In genomic region chr12:57861967-57862366, GRCh38 we compare ENCODE assay signal across 1 cellular context.
TF ChIP-seq lines count a peak whose summit lies in the region.

No MANE protein-coding gene starts in this region.

TF ChIP-seq in GM23338, 12 proteins besides CTCF, POLR2A, EP300 and RAD21 (continued from another document):
- TF ChIP-seq, protein P1, sequence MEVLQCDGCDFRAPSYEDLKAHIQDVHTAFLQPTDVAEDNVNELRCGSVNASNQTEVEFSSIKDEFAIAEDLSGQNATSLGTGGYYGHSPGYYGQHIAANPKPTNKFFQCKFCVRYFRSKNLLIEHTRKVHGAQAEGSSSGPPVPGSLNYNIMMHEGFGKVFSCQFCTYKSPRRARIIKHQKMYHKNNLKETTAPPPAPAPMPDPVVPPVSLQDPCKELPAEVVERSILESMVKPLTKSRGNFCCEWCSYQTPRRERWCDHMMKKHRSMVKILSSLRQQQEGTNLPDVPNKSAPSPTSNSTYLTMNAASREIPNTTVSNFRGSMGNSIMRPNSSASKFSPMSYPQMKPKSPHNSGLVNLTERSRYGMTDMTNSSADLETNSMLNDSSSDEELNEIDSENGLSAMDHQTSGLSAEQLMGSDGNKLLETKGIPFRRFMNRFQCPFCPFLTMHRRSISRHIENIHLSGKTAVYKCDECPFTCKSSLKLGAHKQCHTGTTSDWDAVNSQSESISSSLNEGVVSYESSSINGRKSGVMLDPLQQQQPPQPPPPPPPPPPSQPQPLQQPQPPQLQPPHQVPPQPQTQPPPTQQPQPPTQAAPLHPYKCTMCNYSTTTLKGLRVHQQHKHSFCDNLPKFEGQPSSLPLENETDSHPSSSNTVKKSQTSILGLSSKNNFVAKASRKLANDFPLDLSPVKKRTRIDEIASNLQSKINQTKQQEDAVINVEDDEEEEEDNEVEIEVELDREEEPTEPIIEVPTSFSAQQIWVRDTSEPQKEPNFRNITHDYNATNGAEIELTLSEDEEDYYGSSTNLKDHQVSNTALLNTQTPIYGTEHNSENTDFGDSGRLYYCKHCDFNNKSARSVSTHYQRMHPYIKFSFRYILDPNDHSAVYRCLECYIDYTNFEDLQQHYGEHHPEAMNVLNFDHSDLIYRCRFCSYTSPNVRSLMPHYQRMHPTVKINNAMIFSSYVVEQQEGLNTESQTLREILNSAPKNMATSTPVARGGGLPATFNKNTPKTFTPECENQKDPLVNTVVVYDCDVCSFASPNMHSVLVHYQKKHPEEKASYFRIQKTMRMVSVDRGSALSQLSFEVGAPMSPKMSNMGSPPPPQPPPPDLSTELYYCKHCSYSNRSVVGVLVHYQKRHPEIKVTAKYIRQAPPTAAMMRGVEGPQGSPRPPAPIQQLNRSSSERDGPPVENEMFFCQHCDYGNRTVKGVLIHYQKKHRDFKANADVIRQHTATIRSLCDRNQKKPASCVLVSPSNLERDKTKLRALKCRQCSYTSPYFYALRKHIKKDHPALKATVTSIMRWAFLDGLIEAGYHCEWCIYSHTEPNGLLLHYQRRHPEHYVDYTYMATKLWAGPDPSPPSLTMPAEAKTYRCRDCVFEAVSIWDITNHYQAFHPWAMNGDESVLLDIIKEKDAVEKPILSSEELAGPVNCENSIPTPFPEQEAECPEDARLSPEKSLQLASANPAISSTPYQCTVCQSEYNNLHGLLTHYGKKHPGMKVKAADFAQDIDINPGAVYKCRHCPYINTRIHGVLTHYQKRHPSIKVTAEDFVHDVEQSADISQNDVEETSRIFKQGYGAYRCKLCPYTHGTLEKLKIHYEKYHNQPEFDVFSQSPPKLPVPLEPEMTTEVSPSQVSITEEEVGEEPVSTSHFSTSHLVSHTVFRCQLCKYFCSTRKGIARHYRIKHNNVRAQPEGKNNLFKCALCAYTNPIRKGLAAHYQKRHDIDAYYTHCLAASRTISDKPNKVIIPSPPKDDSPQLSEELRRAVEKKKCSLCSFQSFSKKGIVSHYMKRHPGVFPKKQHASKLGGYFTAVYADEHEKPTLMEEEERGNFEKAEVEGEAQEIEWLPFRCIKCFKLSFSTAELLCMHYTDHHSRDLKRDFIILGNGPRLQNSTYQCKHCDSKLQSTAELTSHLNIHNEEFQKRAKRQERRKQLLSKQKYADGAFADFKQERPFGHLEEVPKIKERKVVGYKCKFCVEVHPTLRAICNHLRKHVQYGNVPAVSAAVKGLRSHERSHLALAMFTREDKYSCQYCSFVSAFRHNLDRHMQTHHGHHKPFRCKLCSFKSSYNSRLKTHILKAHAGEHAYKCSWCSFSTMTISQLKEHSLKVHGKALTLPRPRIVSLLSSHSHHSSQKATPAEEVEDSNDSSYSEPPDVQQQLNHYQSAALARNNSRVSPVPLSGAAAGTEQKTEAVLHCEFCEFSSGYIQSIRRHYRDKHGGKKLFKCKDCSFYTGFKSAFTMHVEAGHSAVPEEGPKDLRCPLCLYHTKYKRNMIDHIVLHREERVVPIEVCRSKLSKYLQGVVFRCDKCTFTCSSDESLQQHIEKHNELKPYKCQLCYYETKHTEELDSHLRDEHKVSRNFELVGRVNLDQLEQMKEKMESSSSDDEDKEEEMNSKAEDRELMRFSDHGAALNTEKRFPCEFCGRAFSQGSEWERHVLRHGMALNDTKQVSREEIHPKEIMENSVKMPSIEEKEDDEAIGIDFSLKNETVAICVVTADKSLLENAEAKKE (CRISPR knock-in tag; IDR thresholded peaks at IDR 0.05) = no peak
- TF ChIP-seq REST (IDR thresholded peaks at IDR 0.05; ENCODE audit: unreplicated experiment) = no peak
- TF ChIP-seq, protein P2, sequence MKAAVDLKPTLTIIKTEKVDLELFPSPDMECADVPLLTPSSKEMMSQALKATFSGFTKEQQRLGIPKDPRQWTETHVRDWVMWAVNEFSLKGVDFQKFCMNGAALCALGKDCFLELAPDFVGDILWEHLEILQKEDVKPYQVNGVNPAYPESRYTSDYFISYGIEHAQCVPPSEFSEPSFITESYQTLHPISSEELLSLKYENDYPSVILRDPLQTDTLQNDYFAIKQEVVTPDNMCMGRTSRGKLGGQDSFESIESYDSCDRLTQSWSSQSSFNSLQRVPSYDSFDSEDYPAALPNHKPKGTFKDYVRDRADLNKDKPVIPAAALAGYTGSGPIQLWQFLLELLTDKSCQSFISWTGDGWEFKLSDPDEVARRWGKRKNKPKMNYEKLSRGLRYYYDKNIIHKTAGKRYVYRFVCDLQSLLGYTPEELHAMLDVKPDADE (IDR thresholded peaks at IDR 0.05) = no peak
- TF ChIP-seq EZH2phosphoT487 (IDR thresholded peaks at IDR 0.05; ENCODE audit: unreplicated experiment) = no peak
